In the genomic region with DNA sequence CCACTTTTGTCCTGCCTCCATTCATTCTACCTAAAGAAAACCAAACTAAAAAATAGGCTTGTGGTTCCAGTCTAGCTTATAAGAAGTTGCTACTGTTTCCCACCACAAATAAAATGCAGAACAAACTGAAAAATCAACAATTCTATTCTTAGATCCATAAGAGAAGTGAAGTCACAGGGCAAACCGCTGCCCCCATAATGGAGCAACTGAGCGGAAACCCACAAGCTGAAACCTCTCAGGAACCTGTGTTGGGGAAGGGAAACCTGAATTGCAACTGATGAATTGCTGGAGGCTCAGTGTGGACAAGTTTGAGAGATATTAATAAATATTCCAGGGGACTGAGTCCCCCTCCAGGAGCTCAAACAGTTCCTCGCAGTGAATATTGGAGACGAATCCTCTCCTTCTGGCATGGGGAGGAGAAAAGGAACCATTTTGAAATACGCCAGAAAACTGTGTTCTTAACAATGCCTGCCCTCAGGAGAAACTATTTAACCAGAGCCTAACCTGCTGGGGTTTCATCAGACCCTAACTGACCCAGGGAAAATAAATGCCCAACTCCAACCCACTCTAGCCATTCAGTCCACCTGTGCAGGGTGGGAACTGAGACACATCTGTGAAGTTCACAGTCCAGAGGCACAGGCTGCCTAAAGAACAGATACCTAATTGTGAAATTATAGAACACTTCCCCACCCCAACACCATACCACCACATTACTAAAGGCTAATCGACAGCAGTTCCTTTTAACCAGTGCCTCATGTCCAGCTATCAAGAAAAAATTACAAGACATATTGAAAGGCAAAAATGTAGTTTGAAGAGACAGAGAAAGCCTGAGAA, we compare ENCODE assay signal across 11 cellular contexts. TPM values are rescaled to one million over a fixed set of nuclear protein-coding genes. Genes with fewer than 3 reads are reported as not detected.
A peak's percentile ranks its signal among the peaks of the same experiment; 100 is the strongest.
DNase-seq lines count a peak whose midpoint lies in the region; ATAC-seq and TF ChIP-seq lines count a peak whose summit lies in the region.
"Had no signal": no experiment of that assay in that cellular context is flagged by ENCODE, and none has a peak within 500 bp of the region (broad histone marks: within the 10 kb centered on the region; RNA-seq: fewer than 3 reads in every experiment).

No MANE protein-coding gene starts in this region.

- H3K27ac Mint-ChIP-seq in activated CD8-positive, alpha-beta T cell treated with anti-CD3 and anti-CD28 coated beads for 36 hours, result no peak overlapping the region

- H3K36me3 ChIP-seq in H7 (replicated peaks; ENCODE audit: control insufficient read depth, insufficient read depth, low read length), result no peaks in the 10 kb centered on the region

- intact Hi-C loops in activated CD8-positive, alpha-beta T cell treated with anti-CD3 and anti-CD28 coated beads for 36 hours (cut with micrococcal nuclease), result no loop called here

- no peaks in the 10 kb centered on the region for H3K36me3 Mint-ChIP-seq in activated CD8-positive, alpha-beta T cell treated with anti-CD3 and anti-CD28 coated beads for 36 hours (ENCODE audit: low read depth)

- no peaks in the 10 kb centered on the region for H3K9me3 Mint-ChIP-seq in activated CD8-positive, alpha-beta T cell treated with anti-CD3 and anti-CD28 coated beads for 36 hours

- POLR2A ChIA-PET in activated CD8-positive, alpha-beta T cell treated with anti-CD3 and anti-CD28 coated beads for 36 hours (lab: Charles Lee), result no interaction called here

- no peaks in the 10 kb centered on the region for H3K27me3 ChIP-seq in H7 (ENCODE audit: control insufficient read depth, insufficient read depth, low read length)

- H3K4me3 Mint-ChIP-seq in activated CD8-positive, alpha-beta T cell treated with anti-CD3 and anti-CD28 coated beads for 36 hours, result no peak overlapping the region

- CTCF ChIA-PET in activated CD8-positive, alpha-beta T cell treated with anti-CD3 and anti-CD28 coated beads for 36 hours (lab: Charles Lee), result no interaction called here

- H3K4me3 ChIP-seq in H7 (ENCODE audit: insufficient read depth, low read depth, low read length), result no peak overlapping the region
- H3K4me3 ChIP-seq: coronary artery, skin epidermis had no signal

- peaks cover 11% of the 10 kb centered on the region for H3K4me1 Mint-ChIP-seq in activated CD8-positive, alpha-beta T cell treated with anti-CD3 and anti-CD28 coated beads for 36 hours (ENCODE audit: low read depth)

- peaks cover 34% of the 10 kb centered on the region for H3K27me3 Mint-ChIP-seq in activated CD8-positive, alpha-beta T cell treated with anti-CD3 and anti-CD28 coated beads for 36 hours

- TF ChIP-seq CTCF in activated CD8-positive, alpha-beta T cell treated with anti-CD3 and anti-CD28 coated beads for 36 hours (IDR thresholded peaks at IDR 0.05), result no peak

- ATAC-seq in GM18499 (IDR thresholded peaks at IDR 0.05; ENCODE audit: insufficient read depth, unreplicated experiment) (peak; percentile 79), GM21528 (IDR thresholded peaks at IDR 0.05; ENCODE audit: low FRiP score, unreplicated experiment) (peak; percentile 93), HG03342 (IDR thresholded peaks at IDR 0.05; ENCODE audit: unreplicated experiment) (peak; percentile 85)
- no peak for ATAC-seq in activated CD8-positive, alpha-beta T cell treated with anti-CD3 and anti-CD28 coated beads for 36 hours

- peak; percentile 12 for DNase-seq in activated CD8-positive, alpha-beta T cell treated with anti-CD3 and anti-CD28 coated beads for 36 hours
- no peak for DNase-seq in activated CD4-positive, CD25-positive, alpha-beta regulatory T cell treated with anti-CD3 and anti-CD28 coated beads, Interleukin-2, amount 50 U/mL, for 72 hours
- DNase-seq in iPS-NIHi11 (ENCODE audit: low spot score) (no peak), NCI-H226 (no peak), H7 (no peak)
- DNase-seq: activated T-cell treated with anti-CD3 and anti-CD28 coated beads for 4 hours had no signal

RNA-seq across cellular contexts. Expression of a gene that starts 22.8 kb away (rescaled TPM):
- under 1 TPM; 0.34 TPM for total RNA-seq in activated CD8-positive, alpha-beta T cell treated with anti-CD3 and anti-CD28 coated beads for 36 hours
- total RNA-seq in H7 (2014; rRNA removed; shearing (Covaris generic)), result 4.2 and 4.6 TPM in 2 replicates
